15 cellular contexts compared by ENCODE assay signal in the genomic region with DNA sequence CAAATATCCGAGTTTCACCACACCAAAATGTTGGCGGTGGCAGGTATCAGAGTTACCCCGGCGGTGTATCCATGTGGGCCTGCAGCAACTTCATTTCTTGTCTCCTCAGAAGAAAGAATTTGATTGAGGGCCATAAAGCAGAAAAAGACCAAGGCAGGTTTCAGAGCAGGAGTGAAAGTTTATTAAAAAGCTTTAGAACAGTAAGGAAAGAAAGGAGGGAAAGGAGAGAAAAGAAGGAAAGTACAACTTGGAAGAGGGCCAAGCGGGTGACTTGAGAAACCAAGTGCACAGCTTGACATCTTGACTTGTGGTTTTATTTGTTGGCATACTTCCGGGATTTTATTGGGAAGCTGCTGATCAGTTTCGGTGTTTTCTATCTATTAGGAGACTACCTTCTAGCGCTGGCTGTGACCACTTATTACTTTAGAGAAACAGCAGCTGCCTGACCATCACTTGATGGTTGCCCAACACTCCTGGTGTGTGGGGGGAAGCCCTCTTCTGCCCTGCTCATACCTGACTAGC.
"Had no signal": no experiment of that assay in that cellular context is flagged by ENCODE, and none has a peak within 500 bp of the region (broad histone marks: within the 10 kb centered on the region; RNA-seq: fewer than 3 reads in every experiment).

No MANE protein-coding gene starts in this region.

- H3K9me3 Mint-ChIP-seq: stimulated activated naive CD8-positive, alpha-beta T cell treated with anti-CD3 and anti-CD28 coated beads, Interleukin-15, amount 100 ng/mL, for 72 hours had no signal

- H2AFZ ChIP-seq: hepatocyte had no signal

- H3K4me3 Mint-ChIP-seq: activated naive CD8-positive, alpha-beta T cell; stimulated activated naive CD8-positive, alpha-beta T cell treated with anti-CD3 and anti-CD28 coated beads, Interleukin-15, amount 100 ng/mL, for 72 hours had no signal

- H3K4me2 ChIP-seq: hepatocyte had no signal

- H3K4me1 ChIP-seq: testis had no signal

- H3K27me3 ChIP-seq: hepatocyte, testis had no signal

- ATAC-seq: stimulated activated naive CD8-positive, alpha-beta T cell treated with anti-CD3 and anti-CD28 coated beads, Interleukin-15, amount 100 ng/mL, for 72 hours had no signal

- H3K9me3 ChIP-seq: testis had no signal

- H3K27ac ChIP-seq: hepatocyte, testis had no signal

- H3K27ac Mint-ChIP-seq: activated naive CD8-positive, alpha-beta T cell; stimulated activated naive CD8-positive, alpha-beta T cell treated with anti-CD3 and anti-CD28 coated beads, Interleukin-15, amount 100 ng/mL, for 72 hours had no signal

- H3K4me1 Mint-ChIP-seq: stimulated activated naive CD8-positive, alpha-beta T cell treated with anti-CD3 and anti-CD28 coated beads, Interleukin-15, amount 100 ng/mL, for 72 hours had no signal

- H3K79me2 ChIP-seq: hepatocyte had no signal

- DNase-seq: activated CD4-positive, alpha-beta T cell treated with anti-CD3 and anti-CD28 coated beads for 1 hour; activated CD4-positive, alpha-beta T cell treated with anti-CD3 and anti-CD28 coated beads, Interleukin-2, amount 50 U/mL, for 48 hours; activated gamma-delta T cell; activated T-cell treated with anti-CD3 and anti-CD28 coated beads, Interleukin-2, amount 50 U/mL, for 48 hours; anterior cingulate cortex; cerebellar nuclear complex; dermis blood vessel endothelial cell; kidney glomerular epithelial cell; midbrain; stimulated activated CD4-positive, alpha-beta T cell treated with anti-CD3 and anti-CD28 coated beads, Interleukin-15, amount 100 ng/mL, for 24 hours; stimulated activated CD4-positive, alpha-beta T cell treated with anti-CD3 and anti-CD28 coated beads, Interleukin-4, amount 100 ng/mL, for 24 hours; stimulated activated naive CD8-positive, alpha-beta T cell treated with anti-CD3 and anti-CD28 coated beads, Interleukin-15, amount 100 ng/mL, for 72 hours; testis had no signal

- H3K4me3 ChIP-seq: hepatocyte, testis had no signal

- H3K36me3 Mint-ChIP-seq: activated naive CD8-positive, alpha-beta T cell had no signal
